Comparison of ENCODE assay signal across 8 cellular contexts in genomic region chr11:65556470-65557279, GRCh38. TPM values are rescaled to one million over a fixed set of nuclear protein-coding genes. Genes with fewer than 3 reads are reported as not detected.
DNase-seq lines count a peak whose midpoint lies in the region; ATAC-seq and TF ChIP-seq lines count a peak whose summit lies in the region.

No MANE protein-coding gene starts in this region.

- H3K36me3 ChIP-seq in NT2/D1 (ENCODE audit: insufficient read depth, insufficient read length, low read length), result no peaks in the 10 kb centered on the region

- POLR2A ChIA-PET in AG04450 (lab: Yijun Ruan, JAX), result interaction anchor here (0.7 to 1.1 kb wide), 4 partner anchors 13 to 779 kb away, joined by 3 to 5 read pairs (median 4); partner anchors contain the start of gene NEAT1

- peak overlapping the region; percentile 78 for H3K9ac ChIP-seq in NT2/D1 (ENCODE audit: insufficient read length, low read depth)

- DNase-seq in AG04450 (ENCODE audit: low read depth, low spot score) (no peak), NT2/D1 (ENCODE audit: low read depth, low spot score) (no peak), dermis blood vessel endothelial cell (peak; percentile 26), HPDE6-E6E7 (ENCODE audit: extremely low spot score) (no peak), GOT3 (lab: John Stamatoyannopoulos, UW) (no peak), ureter (ENCODE audit: low spot score) (no peak)
- DNase-seq in natural killer cell treated with Interleukin-12 subunit alpha and Interleukin-12 subunit beta and Interleukin-15 and Interleukin-18, amount 100 ng/mL, for 72 hours (ENCODE audit: low spot score), result peak; percentile 54

- H3K27me3 ChIP-seq in AG04450 (ENCODE audit: control insufficient read depth, insufficient read depth, low read length), result no peaks in the 10 kb centered on the region
- H3K27me3 ChIP-seq in NT2/D1 (ENCODE audit: insufficient read depth, insufficient read length), result no peaks in the 10 kb centered on the region

- H3K4me1 ChIP-seq in NT2/D1 (ENCODE audit: insufficient read depth, insufficient read length), result peaks cover 55% of the 10 kb centered on the region

- H3K36me3 Mint-ChIP-seq in natural killer cell treated with Interleukin-12 subunit alpha and Interleukin-12 subunit beta and Interleukin-15 and Interleukin-18, amount 100 ng/mL, for 72 hours, result no peaks in the 10 kb centered on the region

- ATAC-seq in natural killer cell treated with Interleukin-12 subunit alpha and Interleukin-12 subunit beta and Interleukin-15 and Interleukin-18, amount 100 ng/mL, for 72 hours, result no peak
- ATAC-seq in GM21360 (IDR thresholded peaks at IDR 0.05; ENCODE audit: unreplicated experiment), result no peak

- peak overlapping the region; percentile 72 to 91 for H3K27ac Mint-ChIP-seq in natural killer cell treated with Interleukin-12 subunit alpha and Interleukin-12 subunit beta and Interleukin-15 and Interleukin-18, amount 100 ng/mL, for 72 hours

- no peak for TF ChIP-seq CTCF in AG04450 (IDR thresholded peaks at IDR 0.05; ENCODE audit: low read depth, low read length)

- peaks cover 46 to 53% of the 10 kb centered on the region in 2 donors for H3K4me1 Mint-ChIP-seq in natural killer cell treated with Interleukin-12 subunit alpha and Interleukin-12 subunit beta and Interleukin-15 and Interleukin-18, amount 100 ng/mL, for 72 hours (ENCODE audit: low read depth in 2 of 2)

- H3K4me3 Mint-ChIP-seq in natural killer cell treated with Interleukin-12 subunit alpha and Interleukin-12 subunit beta and Interleukin-15 and Interleukin-18, amount 100 ng/mL, for 72 hours, result peak overlapping the region; percentile 77

- H3K9me3 Mint-ChIP-seq in natural killer cell treated with Interleukin-12 subunit alpha and Interleukin-12 subunit beta and Interleukin-15 and Interleukin-18, amount 100 ng/mL, for 72 hours, result no peaks in the 10 kb centered on the region

- peak overlapping the region; percentile 70 for H3K27ac ChIP-seq in AG04450 (ENCODE audit: low read depth, low read length)

- CTCF ChIA-PET in AG04450 (lab: Charles Lee), result interaction anchor here (0.7 to 1.3 kb wide), 2 partner anchors 16 kb away, joined by 4 to 10 read pairs; partner anchors contain the start of gene FAM89B

- H3K9me3 ChIP-seq in AG04450 (ENCODE audit: control insufficient read depth, insufficient read depth, low read length) (peaks cover 4% of the 10 kb centered on the region; the same call in 1 of the 2 replicates), NT2/D1 (ENCODE audit: insufficient read depth, low read length) (no peaks in the 10 kb centered on the region)

- peak overlapping the region; percentile 71 for H3K4me3 ChIP-seq in AG04450 (ENCODE audit: low read depth, low read length)
- peak overlapping the region; percentile 19 for H3K4me3 ChIP-seq in NT2/D1 (ENCODE audit: insufficient read length, low read depth)

- H3K27me3 Mint-ChIP-seq in natural killer cell treated with Interleukin-12 subunit alpha and Interleukin-12 subunit beta and Interleukin-15 and Interleukin-18, amount 100 ng/mL, for 72 hours, result no peaks in the 10 kb centered on the region

RNA-seq across cellular contexts. Expression of gene LTBP3, which starts 1.5 kb away (rescaled TPM):
- polyA plus RNA-seq in AG04450 (2011; rRNA removed), result 25.3 and 49.2 TPM in 2 replicates
- 17.7 and 25.7 TPM in 2 replicates for polyA minus RNA-seq in AG04450 (2011; rRNA and poly(A)+ RNA removed)
- total RNA-seq in dermis blood vessel endothelial cell, result 31.1 and 48.2 TPM in 2 replicates
- 10 to 100 TPM; 42.3 to 60.2 TPM for total RNA-seq in natural killer cell treated with Interleukin-12 subunit alpha and Interleukin-12 subunit beta and Interleukin-15 and Interleukin-18, amount 100 ng/mL, for 72 hours
- 120 TPM for total RNA-seq in ureter

RNA-seq across cellular contexts. Expression of gene ZNRD2, which starts 13.6 kb away (rescaled TPM):
- polyA plus RNA-seq in AG04450 (2011; rRNA removed), result 23.5 and 44.3 TPM in 2 replicates
- 6.1 and 6.3 TPM in 2 replicates for polyA minus RNA-seq in AG04450 (2011; rRNA and poly(A)+ RNA removed)
- total RNA-seq in dermis blood vessel endothelial cell (38.7 and 47.5 TPM in 2 replicates), ureter (50.3 TPM)
- 10 to 100 TPM; 55.8 to 89.3 TPM for total RNA-seq in natural killer cell treated with Interleukin-12 subunit alpha and Interleukin-12 subunit beta and Interleukin-15 and Interleukin-18, amount 100 ng/mL, for 72 hours

RNA-seq across cellular contexts. Expression of gene FAM89B, which starts 15.7 kb away (rescaled TPM):
- 28.8 and 40.8 TPM in 2 replicates for polyA plus RNA-seq in AG04450 (2011; rRNA removed)
- polyA minus RNA-seq in AG04450 (2011; rRNA and poly(A)+ RNA removed), result 16.5 and 25.0 TPM in 2 replicates
- total RNA-seq in dermis blood vessel endothelial cell (23.3 and 24.8 TPM in 2 replicates), ureter (21.9 TPM)
- 10 to 100 TPM; 38.0 to 71.5 TPM for total RNA-seq in natural killer cell treated with Interleukin-12 subunit alpha and Interleukin-12 subunit beta and Interleukin-15 and Interleukin-18, amount 100 ng/mL, for 72 hours

RNA-seq across cellular contexts. Expression of gene EHBP1L1, which starts 19.2 kb away (rescaled TPM):
- 11.3 and 15.2 TPM in 2 replicates for polyA plus RNA-seq in AG04450 (2011; rRNA removed)
- 11.4 and 14.3 TPM in 2 replicates for polyA minus RNA-seq in AG04450 (2011; rRNA and poly(A)+ RNA removed)
- total RNA-seq in dermis blood vessel endothelial cell (15.7 and 15.9 TPM in 2 replicates), ureter (122 TPM)
- 100 to 1,000 TPM; 156 to 188 TPM for total RNA-seq in natural killer cell treated with Interleukin-12 subunit alpha and Interleukin-12 subunit beta and Interleukin-15 and Interleukin-18, amount 100 ng/mL, for 72 hours

RNA-seq across cellular contexts. Expression of gene SCYL1, which starts 31.8 kb away (rescaled TPM):
- 60.9 and 90.0 TPM in 2 replicates for polyA plus RNA-seq in AG04450 (2011; rRNA removed)
- 55.8 and 101 TPM in 2 replicates for polyA minus RNA-seq in AG04450 (2011; rRNA and poly(A)+ RNA removed)
- total RNA-seq in dermis blood vessel endothelial cell (67.4 and 71.3 TPM in 2 replicates), ureter (62.9 TPM)
- total RNA-seq in natural killer cell treated with Interleukin-12 subunit alpha and Interleukin-12 subunit beta and Interleukin-15 and Interleukin-18, amount 100 ng/mL, for 72 hours, result 100 to 1,000 TPM in 1 of 2 donors, 10 to 100 TPM in 1; 84.5 to 112 TPM

Comparison
In these comparisons a context has a peak if more than half of its experiments do, and no peak if none do; other contexts are left out.
1. DNase-seq: peak in dermis blood vessel endothelial cell (single experiment) and natural killer cell treated with Interleukin-12 subunit alpha and Interleukin-12 subunit beta and Interleukin-15 and Interleukin-18, amount 100 ng/mL, for 72 hours (single experiment); none in AG04450 (single experiment), NT2/D1 (single experiment), HPDE6-E6E7 (single experiment), GOT3 (single experiment) and ureter (single experiment).